In genomic region chr16:27361987-27362386, GRCh38 we compare ENCODE assay signal across 21 cellular contexts. TPM values are rescaled to one million over a fixed set of nuclear protein-coding genes. Genes with fewer than 3 reads are reported as not detected.
DNase-seq lines count a peak whose midpoint lies in the region; ATAC-seq and TF ChIP-seq lines count a peak whose summit lies in the region.
"Had no signal": no experiment of that assay in that cellular context is flagged by ENCODE, and none has a peak within 500 bp of the region (broad histone marks: within the 10 kb centered on the region; RNA-seq: fewer than 3 reads in every experiment).

No MANE protein-coding gene starts in this region.

- H4K8ac ChIP-seq in IMR-90 (ENCODE audit: low read depth in 2 of 2, low read length in 2 of 2), result no peak overlapping the region

- no peak overlapping the region for H3K4me2 ChIP-seq in IMR-90 (ENCODE audit: low read depth, low read length)
- H3K4me2 ChIP-seq: neural progenitor cell had no signal

- H3K4me3 ChIP-seq in IMR-90 (ENCODE audit: insufficient read depth, low read depth, low read length), result no peak overlapping the region
- H3K4me3 ChIP-seq: esophagus muscularis mucosa, neural progenitor cell had no signal

- TF ChIP-seq CTCF in IMR-90 (conservative IDR thresholded peaks at IDR 0.05; ENCODE audit: low read depth, low read length), result no peak

- BruUV-seq in IMR-90 (replicated peaks; lab: Mats Ljungman, UMichigan), result no TSS peak

- peaks cover 10% of the 10 kb centered on the region; the same call in 1 of the 2 replicates for H3K9me1 ChIP-seq in IMR-90 (ENCODE audit: insufficient read depth, low read length)

- H3K23ac ChIP-seq in IMR-90 (ENCODE audit: low read depth, low read length), result no peak overlapping the region

- no peak for TF ChIP-seq RAD21 in IMR-90 (IDR thresholded peaks at IDR 0.05; ENCODE audit: low read length)

- no peak overlapping the region for H3K56ac ChIP-seq in IMR-90 (ENCODE audit: extremely low read depth, insufficient read depth, low read length)

- H3K36me3 ChIP-seq in IMR-90 (ENCODE audit: control insufficient read depth, insufficient read depth, low read length), result peaks cover 59% of the 10 kb centered on the region
- H3K36me3 ChIP-seq: neural progenitor cell had no signal

- peak overlapping the region; percentile 2 for H3K4me3 Mint-ChIP-seq in activated naive CD4-positive, alpha-beta T cell treated with anti-CD3 and anti-CD28 coated beads for 36 hours
- H3K4me3 Mint-ChIP-seq in activated naive CD8-positive, alpha-beta T cell treated with anti-CD3 and anti-CD28 coated beads for 36 hours, result no peak overlapping the region
- H3K4me3 Mint-ChIP-seq in stimulated activated effector memory CD8-positive, alpha-beta T cell treated with anti-CD3 and anti-CD28 coated beads, Interleukin-12 subunit alpha, Interleukin-12 subunit beta, amount 100 ng/mL, for 72 hours, result no peak overlapping the region
- H3K4me3 Mint-ChIP-seq: neural progenitor cell had no signal

- dilution Hi-C loops in IMR-90 (cut with HindIII; ENCODE audit: low sequenced_read_pairs, unreplicated experiment), result no loop called here

- no peaks in the 10 kb centered on the region for H3K27me3 ChIP-seq in IMR-90 (ENCODE audit: control insufficient read depth, insufficient read depth, low read length)
- H3K27me3 ChIP-seq: esophagus muscularis mucosa, neural progenitor cell had no signal

- H3K9ac ChIP-seq in IMR-90 (ENCODE audit: low read depth, low read length), result no peak overlapping the region
- H3K9ac ChIP-seq: neural progenitor cell had no signal

- no peak overlapping the region for H3K14ac ChIP-seq in IMR-90 (replicated peaks; ENCODE audit: low read depth, low read length)

- ATAC-seq in IMR-90 (ENCODE audit: low read depth) (no peak), GM19455 (IDR thresholded peaks at IDR 0.05; ENCODE audit: unreplicated experiment) (no peak)
- ATAC-seq in stimulated activated effector memory CD8-positive, alpha-beta T cell treated with anti-CD3 and anti-CD28 coated beads, Interleukin-12 subunit alpha, Interleukin-12 subunit beta, amount 100 ng/mL, for 72 hours, result no peak
- ATAC-seq: sciatic nerve had no signal

- peaks cover 4% of the 10 kb centered on the region for H3K9me3 ChIP-seq in IMR-90 (ENCODE audit: control insufficient read depth, insufficient read depth, low read length)
- H3K9me3 ChIP-seq: esophagus muscularis mucosa had no signal

- H3K36me3 Mint-ChIP-seq in activated naive CD4-positive, alpha-beta T cell treated with anti-CD3 and anti-CD28 coated beads for 36 hours (ENCODE audit: low read depth), result peaks cover 74% of the 10 kb centered on the region
- H3K36me3 Mint-ChIP-seq in activated naive CD8-positive, alpha-beta T cell treated with anti-CD3 and anti-CD28 coated beads for 36 hours, result peaks cover 88% of the 10 kb centered on the region
- peaks cover 99% of the 10 kb centered on the region for H3K36me3 Mint-ChIP-seq in stimulated activated effector memory CD8-positive, alpha-beta T cell treated with anti-CD3 and anti-CD28 coated beads, Interleukin-12 subunit alpha, Interleukin-12 subunit beta, amount 100 ng/mL, for 72 hours

- H4K91ac ChIP-seq in IMR-90 (ENCODE audit: insufficient read depth, low read depth, low read length), result no peak overlapping the region

- no peak for TF ChIP-seq POLR2A in IMR-90 (IDR thresholded peaks at IDR 0.05; ENCODE audit: low read depth, low read length)

- no peak overlapping the region for H2BK15ac ChIP-seq in IMR-90 (ENCODE audit: low read depth, low read length)

- no peak overlapping the region for H2AK5ac ChIP-seq in IMR-90 (ENCODE audit: low read depth, low read length)

- H3K27me3 Mint-ChIP-seq in activated naive CD4-positive, alpha-beta T cell treated with anti-CD3 and anti-CD28 coated beads for 36 hours (ENCODE audit: low read depth), result no peaks in the 10 kb centered on the region
- no peaks in the 10 kb centered on the region for H3K27me3 Mint-ChIP-seq in activated naive CD8-positive, alpha-beta T cell treated with anti-CD3 and anti-CD28 coated beads for 36 hours

- intact Hi-C loops in activated naive CD4-positive, alpha-beta T cell treated with anti-CD3 and anti-CD28 coated beads for 36 hours (cut with micrococcal nuclease), result no loop called here
- intact Hi-C loops in IMR-90 (cut with micrococcal nuclease), result no loop called here

- POLR2A ChIA-PET in IMR-90 (lab: Charles Lee; ENCODE audit: unreplicated experiment), result no interaction called here

- in situ Hi-C loops in IMR-90 (cut with MboI; ENCODE audit: low sequenced_read_pairs), result no loop called here

- H3K4me1 Mint-ChIP-seq in activated naive CD4-positive, alpha-beta T cell treated with anti-CD3 and anti-CD28 coated beads for 36 hours (ENCODE audit: low read depth), result peaks cover 46% of the 10 kb centered on the region
- peaks cover 47% of the 10 kb centered on the region for H3K4me1 Mint-ChIP-seq in activated naive CD8-positive, alpha-beta T cell treated with anti-CD3 and anti-CD28 coated beads for 36 hours
- peaks cover 49% of the 10 kb centered on the region for H3K4me1 Mint-ChIP-seq in stimulated activated effector memory CD8-positive, alpha-beta T cell treated with anti-CD3 and anti-CD28 coated beads, Interleukin-12 subunit alpha, Interleukin-12 subunit beta, amount 100 ng/mL, for 72 hours
- H3K4me1 Mint-ChIP-seq: neural progenitor cell had no signal

- H4K20me1 ChIP-seq in IMR-90 (ENCODE audit: insufficient read depth, low read length), result no peaks in the 10 kb centered on the region

- H2AK9ac ChIP-seq in IMR-90 (replicated peaks; ENCODE audit: low read depth, low read length, poor library complexity), result no peak overlapping the region

- H3K79me1 ChIP-seq in IMR-90 (ENCODE audit: low read depth in 1 of 2, low read length in 2 of 2), result peaks cover 4 to 26% of the 10 kb centered on the region in 2 experiments; a peak in 3 of 4 replicates

- peak overlapping the region; percentile 53 for H2AFZ ChIP-seq in IMR-90 (replicated peaks; ENCODE audit: low read length, poor library complexity)
- H2AFZ ChIP-seq: neural progenitor cell had no signal

- DNase-seq in activated naive CD4-positive, alpha-beta T cell treated with anti-CD3 and anti-CD28 coated beads for 36 hours, result no peak
- no peak for DNase-seq in activated naive CD4-positive, alpha-beta T cell treated with anti-CD3 and anti-CD28 coated beads, Interleukin-2, amount 50 U/mL, for 16 hours
- DNase-seq in IMR-90 (no peak), NCI-H510A (lab: John Stamatoyannopoulos, UW) (no peak), amniotic stem cell (lab: John Stamatoyannopoulos, UW) (no peak)
- DNase-seq in activated naive CD8-positive, alpha-beta T cell treated with anti-CD3 and anti-CD28 coated beads for 36 hours, result no peak
- DNase-seq in stimulated activated effector memory CD8-positive, alpha-beta T cell treated with anti-CD3 and anti-CD28 coated beads, Interleukin-12 subunit alpha, Interleukin-12 subunit beta, amount 100 ng/mL, for 72 hours (ENCODE audit: low spot score in 2 of 2), result no peak
- DNase-seq: activated CD4-positive, alpha-beta T cell treated with anti-CD3 and anti-CD28 coated beads for 1 hour; activated gamma-delta T cell treated with Interleukin-2 at 50 U/mL for 16 hours; DMS79 treated with DMSO at 0.1 percent for 48 hours; hippocampal formation; islet precursor cell; midbrain; NCI-H146; NCI-H2171; NCI-H69; substantia nigra had no signal

- peaks cover 7% of the 10 kb centered on the region for H3K4me1 ChIP-seq in IMR-90 (ENCODE audit: control insufficient read depth, insufficient read depth, low read length)
- H3K4me1 ChIP-seq: neural progenitor cell had no signal

- H3K4ac ChIP-seq in IMR-90 (ENCODE audit: low read depth, low read length), result no peak overlapping the region

- H3K27ac Mint-ChIP-seq in activated naive CD4-positive, alpha-beta T cell treated with anti-CD3 and anti-CD28 coated beads for 36 hours, result peak overlapping the region; percentile 67
- peak overlapping the region; percentile 74 for H3K27ac Mint-ChIP-seq in activated naive CD8-positive, alpha-beta T cell treated with anti-CD3 and anti-CD28 coated beads for 36 hours
- H3K27ac Mint-ChIP-seq in stimulated activated effector memory CD8-positive, alpha-beta T cell treated with anti-CD3 and anti-CD28 coated beads, Interleukin-12 subunit alpha, Interleukin-12 subunit beta, amount 100 ng/mL, for 72 hours, result peak overlapping the region; percentile 77
- H3K27ac Mint-ChIP-seq: neural progenitor cell had no signal

- no peak overlapping the region for H2BK120ac ChIP-seq in IMR-90 (ENCODE audit: low read depth, low read length)

- H3K18ac ChIP-seq in IMR-90 (ENCODE audit: low read depth, low read length), result no peak overlapping the region

- no peak overlapping the region for H2BK20ac ChIP-seq in IMR-90 (ENCODE audit: low read depth, low read length)

- CTCF ChIA-PET in activated naive CD4-positive, alpha-beta T cell treated with anti-CD3 and anti-CD28 coated beads for 36 hours (lab: Charles Lee), result interaction anchor here (0.9 to 1.7 kb wide), 3 partner anchors 12 to 183 kb away, joined by 3 to 5 read pairs (median 4); no protein-coding TSS in a partner anchor
- CTCF ChIA-PET in IMR-90 (lab: Yijun Ruan, JAX), result interaction anchor here (0.8 kb wide), 1 partner anchor 13 kb away, joined by 3 read pairs; no protein-coding TSS in a partner anchor

- H2BK5ac ChIP-seq in IMR-90 (ENCODE audit: low read depth, low read length, poor library complexity, severe bottlenecking), result no peak overlapping the region

- H3K9me3 Mint-ChIP-seq in activated naive CD4-positive, alpha-beta T cell treated with anti-CD3 and anti-CD28 coated beads for 36 hours, result peaks cover 4% of the 10 kb centered on the region
- H3K9me3 Mint-ChIP-seq in activated naive CD8-positive, alpha-beta T cell treated with anti-CD3 and anti-CD28 coated beads for 36 hours, result peaks cover 1% of the 10 kb centered on the region
- H3K9me3 Mint-ChIP-seq in stimulated activated effector memory CD8-positive, alpha-beta T cell treated with anti-CD3 and anti-CD28 coated beads, Interleukin-12 subunit alpha, Interleukin-12 subunit beta, amount 100 ng/mL, for 72 hours, result no peaks in the 10 kb centered on the region
- H3K9me3 Mint-ChIP-seq: neural progenitor cell had no signal

- no peak overlapping the region for H4K5ac ChIP-seq in IMR-90 (ENCODE audit: low read depth, low read length)

- WGBS in IMR-90 (ENCODE audit: extremely low coverage in 2 of 2, insufficient read length in 1 of 2), 2 experiments, result no CpG with 5 or more reads among the region's 3 CpGs

- H3K27ac ChIP-seq in IMR-90 (ENCODE audit: insufficient read depth, low read length), result no peak overlapping the region
- H3K27ac ChIP-seq: neural progenitor cell had no signal

RNA-seq across cellular contexts. Expression of gene IL21R, which starts 40.0 kb away (rescaled TPM):
- total RNA-seq in activated naive CD4-positive, alpha-beta T cell treated with anti-CD3 and anti-CD28 coated beads for 36 hours, result 10 to 100 TPM; 93.8 to 99.2 TPM
- total RNA-seq in IMR-90 (2012; rRNA removed), result 0.72 and 0.83 TPM in 2 replicates
- polyA plus RNA-seq in IMR-90 (2012; rRNA removed), result 0.83 and 0.97 TPM in 2 replicates
- polyA plus RNA-seq in IMR-90 (2012; cell fraction: cytosol; rRNA removed), result 0.54 and 0.75 TPM in 2 replicates
- polyA plus RNA-seq in IMR-90 (2012; cell fraction: nucleus; rRNA removed; ENCODE audit: low replicate concordance), result 0.38 and 0.77 TPM in 2 replicates
- 10 to 100 TPM; 99.3 to 99.5 TPM for total RNA-seq in activated naive CD8-positive, alpha-beta T cell treated with anti-CD3 and anti-CD28 coated beads for 36 hours

RNA-seq across cellular contexts. Expression of gene IL4R, which starts 48.2 kb away (rescaled TPM):
- total RNA-seq in activated naive CD4-positive, alpha-beta T cell treated with anti-CD3 and anti-CD28 coated beads for 36 hours, result 100 to 1,000 TPM; 162 to 170 TPM
- total RNA-seq in IMR-90 (2012; rRNA removed), result 6.3 and 8.3 TPM in 2 replicates
- polyA plus RNA-seq in IMR-90 (2012; rRNA removed), result 18.7 and 21.5 TPM in 2 replicates
- polyA plus RNA-seq in IMR-90 (2012; cell fraction: cytosol; rRNA removed), result 10.3 and 18.0 TPM in 2 replicates
- polyA plus RNA-seq in IMR-90 (2012; cell fraction: nucleus; rRNA removed; ENCODE audit: low replicate concordance), result 32.7 and 42.5 TPM in 2 replicates
- total RNA-seq in activated naive CD8-positive, alpha-beta T cell treated with anti-CD3 and anti-CD28 coated beads for 36 hours, result 100 to 1,000 TPM; 183 to 190 TPM

Comparison
In these comparisons a context has a peak if more than half of its experiments do, and no peak if none do; other contexts are left out.
1. RNA of gene IL21R, which starts 40.0 kb away (total RNA-seq): 99.3 to 99.5 TPM in activated naive CD8-positive, alpha-beta T cell treated with anti-CD3 and anti-CD28 coated beads for 36 hours and 93.8 to 99.2 TPM in activated naive CD4-positive, alpha-beta T cell treated with anti-CD3 and anti-CD28 coated beads for 36 hours; 0.72 to 0.83 TPM in IMR-90; every median in the first group is over 10 times any median in the second.
2. RNA of gene IL4R, which starts 48.2 kb away (total RNA-seq): 183 to 190 TPM in activated naive CD8-positive, alpha-beta T cell treated with anti-CD3 and anti-CD28 coated beads for 36 hours and 162 to 170 TPM in activated naive CD4-positive, alpha-beta T cell treated with anti-CD3 and anti-CD28 coated beads for 36 hours; 6.3 to 8.3 TPM in IMR-90; every median in the first group is over 10 times any median in the second.
3. Peak in every context shown above with its lines, with median percentiles within 50 percentile points of each other: H3K27ac Mint-ChIP-seq.